ENCODE assay signal across 1 cellular context in the genomic region with DNA sequence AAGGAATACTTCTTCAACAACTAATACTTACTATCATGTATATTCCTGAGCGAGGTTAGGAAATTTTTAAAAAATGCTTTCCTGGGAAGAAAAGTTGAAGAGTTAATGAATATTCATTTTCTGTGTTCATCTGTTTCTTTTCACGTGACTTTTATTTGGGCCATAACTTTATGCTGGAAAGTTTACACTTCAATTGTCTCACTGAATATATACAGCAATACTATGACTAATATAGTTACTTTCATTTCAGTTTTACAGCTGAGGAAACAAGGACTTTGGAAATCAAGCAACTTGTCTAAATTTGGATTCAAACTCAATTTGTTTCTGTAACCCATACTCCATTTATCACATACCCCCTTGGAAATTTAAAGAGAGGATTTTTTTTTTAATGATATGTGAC.
TF ChIP-seq lines count a peak whose summit lies in the region.

No MANE protein-coding gene starts in this region.

TF ChIP-seq in IMR-90, 13 proteins besides CTCF, POLR2A, EP300 and RAD21:
- TF ChIP-seq RFX5 (IDR thresholded peaks at IDR 0.05; ENCODE audit: low read depth, low read length): no peak
- TF ChIP-seq NFE2L2 (IDR thresholded peaks at IDR 0.05; ENCODE audit: low read depth, low read length): no peak
- no peak for TF ChIP-seq BHLHE40 (IDR thresholded peaks at IDR 0.05; ENCODE audit: low read depth, low read length)
- no peak for TF ChIP-seq CEBPB (IDR thresholded peaks at IDR 0.05; ENCODE audit: low read depth, low read length)
- no peak for TF ChIP-seq FOS (IDR thresholded peaks at IDR 0.05; ENCODE audit: low read depth, low read length)
- no peak for TF ChIP-seq RCOR1 (IDR thresholded peaks at IDR 0.05; ENCODE audit: insufficient replicate concordance, low read length)
- TF ChIP-seq, protein P1, sequence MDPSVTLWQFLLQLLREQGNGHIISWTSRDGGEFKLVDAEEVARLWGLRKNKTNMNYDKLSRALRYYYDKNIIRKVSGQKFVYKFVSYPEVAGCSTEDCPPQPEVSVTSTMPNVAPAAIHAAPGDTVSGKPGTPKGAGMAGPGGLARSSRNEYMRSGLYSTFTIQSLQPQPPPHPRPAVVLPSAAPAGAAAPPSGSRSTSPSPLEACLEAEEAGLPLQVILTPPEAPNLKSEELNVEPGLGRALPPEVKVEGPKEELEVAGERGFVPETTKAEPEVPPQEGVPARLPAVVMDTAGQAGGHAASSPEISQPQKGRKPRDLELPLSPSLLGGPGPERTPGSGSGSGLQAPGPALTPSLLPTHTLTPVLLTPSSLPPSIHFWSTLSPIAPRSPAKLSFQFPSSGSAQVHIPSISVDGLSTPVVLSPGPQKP (IDR thresholded peaks at IDR 0.05; ENCODE audit: borderline replicate concordance, low read depth, low read length): no peak
- TF ChIP-seq MXI1 (IDR thresholded peaks at IDR 0.05; ENCODE audit: borderline replicate concordance, low read depth, low read length): no peak
- no peak for TF ChIP-seq SMC3 (IDR thresholded peaks at IDR 0.05; ENCODE audit: low read depth, low read length)
